8 cellular contexts compared by ENCODE assay signal in the genomic region with DNA sequence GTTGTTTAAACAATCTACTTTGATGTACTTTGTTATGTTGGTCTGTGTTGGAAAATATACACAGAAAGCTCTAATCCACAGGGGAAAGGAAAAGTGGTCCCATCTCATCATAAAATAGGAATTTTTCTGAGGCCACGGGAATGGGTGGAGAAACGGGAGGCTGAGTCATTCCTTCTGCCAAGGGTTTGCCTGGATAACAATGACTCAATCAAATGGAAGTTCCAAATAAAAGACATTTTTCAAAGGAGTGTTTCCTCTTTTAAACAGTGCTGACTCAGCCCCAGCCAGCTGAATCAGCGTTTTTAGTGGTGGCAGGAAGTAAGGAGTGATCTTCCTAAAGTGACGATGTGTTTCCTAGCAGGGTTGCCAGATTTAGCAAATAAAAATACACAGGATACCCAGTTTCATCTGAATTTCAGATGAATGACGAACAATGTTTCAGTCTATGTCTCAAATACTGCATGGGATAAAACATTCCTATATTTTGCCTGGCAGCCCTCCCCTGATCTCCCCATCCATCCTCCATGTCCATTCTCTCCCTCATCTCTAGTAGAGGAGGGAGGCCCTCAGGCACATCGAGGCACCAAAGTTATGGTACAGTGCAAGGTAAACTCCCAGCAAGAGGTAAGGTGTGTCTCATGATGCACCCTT.
DNase-seq lines count a peak whose midpoint lies in the region; ATAC-seq and TF ChIP-seq lines count a peak whose summit lies in the region.

No MANE protein-coding gene starts in this region.

- no peak for ATAC-seq in GM19455 (IDR thresholded peaks at IDR 0.05; ENCODE audit: unreplicated experiment)
- no peak for ATAC-seq in HG03469 (IDR thresholded peaks at IDR 0.05; ENCODE audit: unreplicated experiment)
- ATAC-seq in GM21423 (IDR thresholded peaks at IDR 0.05; ENCODE audit: unreplicated experiment): no peak

- DNase-seq in NCI-H2227 treated with DMSO at 0.1 percent for 48 hours (lab: John Stamatoyannopoulos, UW) (peak; percentile 1), NCI-H2227 (lab: John Stamatoyannopoulos, UW; ENCODE audit: unreplicated experiment) (no peak), SW480 (ENCODE audit: low spot score) (peak; percentile 84), fibroblast of mammary gland (ENCODE audit: low read depth) (peak; percentile 98), non-pigmented ciliary epithelial cell (ENCODE audit: low read depth) (peak; percentile 79)

- no peak for TF ChIP-seq CTCF in fibroblast of mammary gland (conservative IDR thresholded peaks at IDR 0.05; ENCODE audit: control insufficient read depth, insufficient read depth, low read depth, low read length)

- H3K4me3 ChIP-seq in fibroblast of mammary gland (ENCODE audit: control insufficient read depth, low read depth, low read length): no peak overlapping the region
